In genomic region chr12:51188359-51189051, GRCh38 we compare ENCODE assay signal across 10 cellular contexts. TPM values are rescaled to one million over a fixed set of nuclear protein-coding genes. Genes with fewer than 3 reads are reported as not detected.
DNase-seq lines count a peak whose midpoint lies in the region; ATAC-seq and TF ChIP-seq lines count a peak whose summit lies in the region.
"Had no signal": no experiment of that assay in that cellular context is flagged by ENCODE, and none has a peak within 500 bp of the region (broad histone marks: within the 10 kb centered on the region; RNA-seq: fewer than 3 reads in every experiment).

No MANE protein-coding gene starts in this region.

- TF ChIP-seq CTCF in mucosa of descending colon (IDR thresholded peaks at IDR 0.05): no peak
- no peak for TF ChIP-seq CTCF in tibial nerve (IDR thresholded peaks at IDR 0.05)

- H3K27ac ChIP-seq in tibial nerve (no peak overlapping the region), GM23248 (no peak overlapping the region)

- no peak overlapping the region for H3K9ac ChIP-seq in GM23248

- H3F3A ChIP-seq in GM23248 (ENCODE audit: insufficient read depth): no peaks in the 10 kb centered on the region

- no peaks in the 10 kb centered on the region for H3K36me3 ChIP-seq in mucosa of descending colon (ENCODE audit: low read depth)
- H3K36me3 ChIP-seq in tibial nerve: peaks cover 0 to 43% (median 14%) of the 10 kb centered on the region in 3 donors
- no peaks in the 10 kb centered on the region for H3K36me3 ChIP-seq in GM23248 (ENCODE audit: low read depth)

- WGBS in tibial nerve, 2 donors: 81 to 82% methylated on average over 14 of the region's 14 CpGs
- WGBS in GM23248 (ENCODE audit: low coverage in 1 of 2, low lambda C conversion rate in 2 of 2, missing lambda C conversion rate in 2 of 2), 2 experiments: 80 to 85% methylated on average over 14 of the region's 14 CpGs

- in situ Hi-C loops in GM23248 (cut with MboI): no loop called here

- peak; percentile 29 for TF ChIP-seq POLR2A in GM18505 (IDR thresholded peaks at IDR 0.05; ENCODE audit: borderline replicate concordance, extremely low read depth, insufficient read depth, insufficient read length)
- TF ChIP-seq POLR2A in tibial nerve (IDR thresholded peaks at IDR 0.05): no peak

- H3K9me2 ChIP-seq in GM23248 (ENCODE audit: insufficient read depth): no peaks in the 10 kb centered on the region

- no peak overlapping the region for H3K4me2 ChIP-seq in GM23248 (ENCODE audit: unreplicated experiment)

- H4K20me1 ChIP-seq in GM23248 (ENCODE audit: insufficient read depth): no peaks in the 10 kb centered on the region

- no peaks in the 10 kb centered on the region for H3K4me1 ChIP-seq in mucosa of descending colon (ENCODE audit: low read depth)
- H3K4me1 ChIP-seq in tibial nerve: peaks cover 0 to 6% (median 0%) of the 10 kb centered on the region in 4 donors
- no peaks in the 10 kb centered on the region for H3K4me1 ChIP-seq in GM23248 (ENCODE audit: insufficient read depth)

- no peak overlapping the region for H3K4me3 ChIP-seq in mucosa of descending colon
- no peak overlapping the region for H3K4me3 ChIP-seq in tibial nerve
- no peak overlapping the region for H3K4me3 ChIP-seq in GM23248

- H3K9me3 ChIP-seq in mucosa of descending colon (no peaks in the 10 kb centered on the region), tibial nerve (no peaks in the 10 kb centered on the region), GM23248 (ENCODE audit: low read depth) (no peaks in the 10 kb centered on the region)

- H3K27me3 ChIP-seq in tibial nerve: no peaks in the 10 kb centered on the region
- no peaks in the 10 kb centered on the region for H3K27me3 ChIP-seq in GM23248 (replicated peaks; ENCODE audit: insufficient read depth)

- TF ChIP-seq EP300 in tibial nerve (IDR thresholded peaks at IDR 0.05): no peak

- H2AFZ ChIP-seq in GM23248: no peak overlapping the region

- no peaks in the 10 kb centered on the region for H3K79me2 ChIP-seq in GM23248 (ENCODE audit: insufficient read depth)

- ATAC-seq in GM18505 (IDR thresholded peaks at IDR 0.05; ENCODE audit: unreplicated experiment): peak; percentile 52
- ATAC-seq in GM21381 (IDR thresholded peaks at IDR 0.05; ENCODE audit: unreplicated experiment): peak; percentile 57
- ATAC-seq in HG03378 (IDR thresholded peaks at IDR 0.05; ENCODE audit: unreplicated experiment): peak; percentile 47
- peak; percentile 23 for ATAC-seq in mucosa of descending colon

- intact Hi-C loops in mucosa of descending colon (cut with DNase I, micrococcal nuclease): no loop called here

- DNase-seq in mucosa of descending colon (no peak), islet precursor cell (no peak), iPS-NIHi11 (ENCODE audit: low spot score) (no peak), tibial nerve (ENCODE audit: low spot score in 2 of 2) (no peak), GM23248 (no peak)
- DNase-seq: activated CD4-positive, alpha-beta T cell treated with anti-CD3 and anti-CD28 coated beads, Interleukin-2, amount 50 U/mL, for 4 hours; Right ventricle myocardium superior had no signal

RNA-seq across cellular contexts. Expression of gene TFCP2, which starts 15.6 kb away (rescaled TPM):
- total RNA-seq in mucosa of descending colon (10 to 100 TPM; 28.3 to 31.4 (median 28.4) TPM), tibial nerve (10 to 100 TPM; 13.5 to 21.6 (median 19.5) TPM)
- 9.0 and 20.2 TPM in 2 replicates for total RNA-seq in GM23248 (2014; rRNA removed; shearing (Covaris generic))
- 10.8 and 12.4 TPM in 2 replicates for polyA plus RNA-seq in GM23248 (2016; fragmentation: Nextera tagmentation; extraction: Ambion mirVana)

RNA-seq across cellular contexts. Expression of gene POU6F1, which starts 29.4 kb away (rescaled TPM):
- 10 to 100 TPM in 1 of 3 donors, 1 to 10 TPM in 2; 3.9 to 21.4 (median 5.1) TPM for total RNA-seq in mucosa of descending colon
- 10 to 100 TPM; 14.4 to 27.5 (median 21.9) TPM for total RNA-seq in tibial nerve
- 1.0 and 3.0 TPM in 2 replicates for total RNA-seq in GM23248 (2014; rRNA removed; shearing (Covaris generic))
- polyA plus RNA-seq in GM23248 (2016; fragmentation: Nextera tagmentation; extraction: Ambion mirVana): 1.8 and 2.4 TPM in 2 replicates

RNA-seq across cellular contexts. Expression of gene DAZAP2, which starts 50.1 kb away (rescaled TPM):
- total RNA-seq in mucosa of descending colon: 100 to 1,000 TPM; 211 to 334 (median 329) TPM
- total RNA-seq in tibial nerve: 100 to 1,000 TPM; 197 to 255 (median 238) TPM
- total RNA-seq in GM23248 (2014; rRNA removed; shearing (Covaris generic)): 145 and 150 TPM in 2 replicates
- polyA plus RNA-seq in GM23248 (2016; fragmentation: Nextera tagmentation; extraction: Ambion mirVana): 216 and 228 TPM in 2 replicates
